ENCODE assay signal across 8 cellular contexts in the genomic region with DNA sequence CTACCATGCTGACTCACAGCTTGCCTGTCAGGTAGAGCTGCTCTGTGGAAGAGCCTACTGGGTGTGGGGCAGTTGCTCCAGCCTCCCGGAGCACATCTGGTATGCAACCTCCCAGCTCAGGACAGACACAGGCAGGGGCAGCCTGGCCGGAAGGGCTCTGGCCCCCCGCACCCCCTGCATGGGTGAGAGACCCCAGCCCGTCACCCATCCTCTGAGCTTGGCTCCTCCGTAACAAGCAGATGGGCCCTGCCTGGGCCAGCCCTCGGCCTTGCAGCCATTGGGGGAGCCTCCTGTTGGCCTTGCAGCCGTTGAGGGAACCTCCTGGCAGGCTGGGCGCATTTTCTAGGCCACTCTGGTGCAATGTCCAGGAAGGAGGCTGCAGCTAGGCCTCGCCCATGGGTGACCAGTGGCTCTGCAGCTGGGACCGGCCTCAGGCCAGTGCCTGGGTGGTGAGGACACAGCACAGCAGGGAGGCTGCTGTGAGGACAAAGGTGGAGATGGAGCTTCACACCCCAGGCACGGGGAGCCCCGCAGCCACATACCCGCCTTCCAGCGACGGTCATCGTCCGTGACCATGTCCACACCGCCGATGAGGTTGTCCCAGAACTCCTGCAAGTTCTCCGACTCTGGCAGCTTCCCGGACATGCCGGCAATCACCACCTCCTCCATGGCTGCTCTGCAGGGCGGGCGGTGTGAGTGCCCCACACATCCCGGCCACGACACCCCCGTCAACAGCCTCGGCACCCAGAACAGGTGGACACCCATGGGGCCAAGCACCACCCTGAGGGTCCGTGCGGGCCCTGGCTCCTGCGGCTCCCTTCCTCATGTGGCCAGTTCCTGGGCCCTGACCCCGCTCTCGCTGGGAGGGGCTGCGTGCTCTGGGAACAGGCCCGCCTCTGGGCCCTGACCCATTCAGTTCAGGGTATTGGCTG. TPM values are rescaled to one million over a fixed set of nuclear protein-coding genes. Genes with fewer than 3 reads are reported as not detected.
A peak's percentile ranks its signal among the peaks of the same experiment; 100 is the strongest.
DNase-seq lines count a peak whose midpoint lies in the region; ATAC-seq, FAIRE-seq and TF ChIP-seq lines count a peak whose summit lies in the region.

No MANE protein-coding gene starts in this region.

- no peak for TF ChIP-seq CTCF in GM06990 (IDR thresholded peaks at IDR 0.05; ENCODE audit: insufficient read depth, low read length, poor library complexity, severe bottlenecking)
- no peak for TF ChIP-seq CTCF in epithelial cell of esophagus (IDR thresholded peaks at IDR 0.05; ENCODE audit: insufficient read depth, low read depth, low read length, missing control alignments)
- TF ChIP-seq CTCF in pancreas (IDR thresholded peaks at IDR 0.05) = no peak

- 95 to 96% methylated on average over 35 of the region's 35 CpGs for WGBS in pancreas, 2 donors

- ATAC-seq in pancreas (no peak), GM19395 (IDR thresholded peaks at IDR 0.05; ENCODE audit: unreplicated experiment) (no peak)

- in situ Hi-C loops in ACHN (cut with HindIII; ENCODE audit: low pct_ligation_motif_present, low pct_unique_long_range_greater_than_20kb, low sequenced_read_pairs) = no loop called here

- FAIRE-seq in pancreas (lab: Jason Lieb, UNC) = no peak

- intact Hi-C loops in pancreas (cut with DNase I) = no loop called here

- H3K9me3 ChIP-seq in pancreas = no peaks in the 10 kb centered on the region

- peak overlapping the region; percentile 87 for H3K4me3 ChIP-seq in GM06990 (replicated peaks; ENCODE audit: low read depth, low read length)
- peak overlapping the region; percentile 72 for H3K4me3 ChIP-seq in epithelial cell of esophagus (ENCODE audit: low read length)
- H3K4me3 ChIP-seq in pancreas = no peak overlapping the region

- H3K27me3 ChIP-seq in GM06990 (replicated peaks; ENCODE audit: control insufficient read depth, insufficient read depth, low read length) (no peaks in the 10 kb centered on the region), pancreas (no peaks in the 10 kb centered on the region)

- H3K4me1 ChIP-seq in pancreas = peaks cover 9 to 17% (median 10%) of the 10 kb centered on the region in 3 donors

- no peak overlapping the region for H3K27ac ChIP-seq in pancreas

- peaks cover 41% of the 10 kb centered on the region for H3K36me3 ChIP-seq in GM06990 (ENCODE audit: control insufficient read depth, insufficient read depth, low read length)
- H3K36me3 ChIP-seq in pancreas = peaks cover 5 to 25% (median 14%) of the 10 kb centered on the region in 3 donors

- DNase-seq in GM06990 (ENCODE audit: extremely low read depth, insufficient read length) (peak; percentile 22), epithelial cell of esophagus (ENCODE audit: low read depth) (peak; percentile 73), pancreas (peak in 4 of 6 donors; percentile 21 to 78 (median 40)), NCI-H226 (no peak), NCI-H2196 (lab: John Stamatoyannopoulos, UW; ENCODE audit: unreplicated experiment) (no peak), ACHN (no peak)

TF ChIP-seq in PFSK-1, 5 proteins besides CTCF, POLR2A, EP300 and RAD21:
- TF ChIP-seq POLR2AphosphoS5 (IDR thresholded peaks at IDR 0.05; ENCODE audit: low read depth, low read length) (peak; percentile 4; the same call in 1 of the 2 replicates), SIN3A (IDR thresholded peaks at IDR 0.05; ENCODE audit: borderline replicate concordance, insufficient read depth, low read length) (no peak), FOXP2 (optimal IDR thresholded peaks at IDR 0.05; ENCODE audit: borderline replicate concordance, extremely low read depth, extremely low read length, insufficient read depth) (no peak), TAF1 (IDR thresholded peaks at IDR 0.05; ENCODE audit: borderline replicate concordance, insufficient read depth, low read length) (no peak)
- TF ChIP-seq, protein P1, sequence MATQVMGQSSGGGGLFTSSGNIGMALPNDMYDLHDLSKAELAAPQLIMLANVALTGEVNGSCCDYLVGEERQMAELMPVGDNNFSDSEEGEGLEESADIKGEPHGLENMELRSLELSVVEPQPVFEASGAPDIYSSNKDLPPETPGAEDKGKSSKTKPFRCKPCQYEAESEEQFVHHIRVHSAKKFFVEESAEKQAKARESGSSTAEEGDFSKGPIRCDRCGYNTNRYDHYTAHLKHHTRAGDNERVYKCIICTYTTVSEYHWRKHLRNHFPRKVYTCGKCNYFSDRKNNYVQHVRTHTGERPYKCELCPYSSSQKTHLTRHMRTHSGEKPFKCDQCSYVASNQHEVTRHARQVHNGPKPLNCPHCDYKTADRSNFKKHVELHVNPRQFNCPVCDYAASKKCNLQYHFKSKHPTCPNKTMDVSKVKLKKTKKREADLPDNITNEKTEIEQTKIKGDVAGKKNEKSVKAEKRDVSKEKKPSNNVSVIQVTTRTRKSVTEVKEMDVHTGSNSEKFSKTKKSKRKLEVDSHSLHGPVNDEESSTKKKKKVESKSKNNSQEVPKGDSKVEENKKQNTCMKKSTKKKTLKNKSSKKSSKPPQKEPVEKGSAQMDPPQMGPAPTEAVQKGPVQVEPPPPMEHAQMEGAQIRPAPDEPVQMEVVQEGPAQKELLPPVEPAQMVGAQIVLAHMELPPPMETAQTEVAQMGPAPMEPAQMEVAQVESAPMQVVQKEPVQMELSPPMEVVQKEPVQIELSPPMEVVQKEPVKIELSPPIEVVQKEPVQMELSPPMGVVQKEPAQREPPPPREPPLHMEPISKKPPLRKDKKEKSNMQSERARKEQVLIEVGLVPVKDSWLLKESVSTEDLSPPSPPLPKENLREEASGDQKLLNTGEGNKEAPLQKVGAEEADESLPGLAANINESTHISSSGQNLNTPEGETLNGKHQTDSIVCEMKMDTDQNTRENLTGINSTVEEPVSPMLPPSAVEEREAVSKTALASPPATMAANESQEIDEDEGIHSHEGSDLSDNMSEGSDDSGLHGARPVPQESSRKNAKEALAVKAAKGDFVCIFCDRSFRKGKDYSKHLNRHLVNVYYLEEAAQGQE (IDR thresholded peaks at IDR 0.05; ENCODE audit: insufficient read depth in 1 of 2, low read depth in 2 of 2, low read length in 2 of 2) = no peak

RNA-seq across cellular contexts. Expression of gene FASN, which starts 2.0 kb away (rescaled TPM):
- polyA plus RNA-seq in PFSK-1 (2012; ENCODE audit: insufficient read length, low read depth) = 420 TPM
- total RNA-seq in pancreas = 10 to 100 TPM; 12.4 to 69.4 (median 31.5) TPM
- 10 to 100 TPM; 31.8 to 50.2 TPM for polyA plus RNA-seq in pancreas

RNA-seq across cellular contexts. Expression of gene DUS1L, which starts 30.4 kb away (rescaled TPM):
- 273 TPM for polyA plus RNA-seq in PFSK-1 (2012; ENCODE audit: insufficient read length, low read depth)
- 10 to 100 TPM; 56.0 to 89.2 (median 63.7) TPM for total RNA-seq in pancreas
- 100 to 1,000 TPM; 138 to 186 TPM for polyA plus RNA-seq in pancreas

RNA-seq across cellular contexts. Expression of gene GPS1, which starts 44.3 kb away (rescaled TPM):
- 422 TPM for polyA plus RNA-seq in PFSK-1 (2012; ENCODE audit: insufficient read length, low read depth)
- total RNA-seq in pancreas = 10 to 100 TPM; 43.0 to 61.9 (median 49.1) TPM
- polyA plus RNA-seq in pancreas = 100 to 1,000 TPM; 142 to 149 TPM

RNA-seq across cellular contexts. Expression of gene RFNG, which starts 44.4 kb away (rescaled TPM):
- 114 TPM for polyA plus RNA-seq in PFSK-1 (2012; ENCODE audit: insufficient read length, low read depth)
- 10 to 100 TPM; 18.2 to 30.8 (median 28.4) TPM for total RNA-seq in pancreas
- polyA plus RNA-seq in pancreas = 10 to 100 TPM; 57.9 to 59.1 TPM

RNA-seq across cellular contexts. Expression of gene DCXR, which starts 58.5 kb away (rescaled TPM):
- polyA plus RNA-seq in PFSK-1 (2012; ENCODE audit: insufficient read length, low read depth) = 340 TPM
- 10 to 100 TPM; 34.8 to 87.4 (median 51.1) TPM for total RNA-seq in pancreas
- 100 to 1,000 TPM in 1 of 2 donors, 10 to 100 TPM in 1; 86.7 to 108 TPM for polyA plus RNA-seq in pancreas

Comparison
In these comparisons a context has a peak if more than half of its experiments do, and no peak if none do; other contexts are left out.
1. DNase-seq: peak in GM06990 (single experiment), epithelial cell of esophagus (single experiment) and pancreas (4 of 6); none in NCI-H226 (single experiment), NCI-H2196 (single experiment) and ACHN (single experiment).
2. H3K4me3 ChIP-seq: peak in GM06990 (single experiment) and epithelial cell of esophagus (single experiment); none in pancreas (0 of 4).